18 cellular contexts compared by ENCODE assay signal in genomic region chr2:96945011-96945410, GRCh38. TPM values are rescaled to one million over a fixed set of nuclear protein-coding genes. Genes with fewer than 3 reads are reported as not detected.
DNase-seq lines count a peak whose midpoint lies in the region; ATAC-seq and TF ChIP-seq lines count a peak whose summit lies in the region.
"Had no signal": no experiment of that assay in that cellular context is flagged by ENCODE, and none has a peak within 500 bp of the region (broad histone marks: within the 10 kb centered on the region; RNA-seq: fewer than 3 reads in every experiment).

No MANE protein-coding gene starts in this region.

- peak; percentile 25 for DNase-seq in Right ventricle myocardium inferior (ENCODE audit: missing footprints)
- no peak for DNase-seq in heart left ventricle
- peak; percentile 51 for DNase-seq in NCI-H2196 (lab: John Stamatoyannopoulos, UW; ENCODE audit: unreplicated experiment)
- peak; percentile 20 for DNase-seq in chondrocyte (ENCODE audit: low spot score)
- DNase-seq in foreskin keratinocyte = no peak
- DNase-seq in sigmoid colon = no peak
- DNase-seq: activated B cell treated with CpG ODN at 0.5 μM for 24 hours, foreskin fibroblast, mesendoderm, NCI-H1930 had no signal

- WGBS in heart left ventricle, 4 donors = 56 to 65% (median 59%) methylated on average over 6 of the region's 6 CpGs
- 58 to 75% methylated on average over 6 of the region's 6 CpGs for WGBS in sigmoid colon, 2 donors

- no peaks in the 10 kb centered on the region for H3K4me1 ChIP-seq in heart left ventricle
- no peaks in the 10 kb centered on the region for H3K4me1 ChIP-seq in foreskin keratinocyte
- peaks cover 0 to 16% (median 8%) of the 10 kb centered on the region in 4 donors for H3K4me1 ChIP-seq in sigmoid colon
- H3K4me1 ChIP-seq: HAP-1 had no signal

- ATAC-seq in Right ventricle myocardium inferior (no peak), heart left ventricle (no peak), GM18909 (IDR thresholded peaks at IDR 0.05; ENCODE audit: poor library complexity, unreplicated experiment) (no peak), HG03469 (IDR thresholded peaks at IDR 0.05; ENCODE audit: unreplicated experiment) (no peak), foreskin keratinocyte (no peak)
- ATAC-seq: Panc1 had no signal

- H3K27ac Mint-ChIP-seq in chondrocyte (ENCODE audit: unreplicated experiment) = no peak overlapping the region
- H3K27ac Mint-ChIP-seq: activated B cell treated with CpG ODN at 0.5 μM for 24 hours; activated naive CD4-positive, alpha-beta T cell treated with anti-CD3 and anti-CD28 coated beads, Interleukin-2, amount 50 U/mL, for 24 hours; IgD-negative memory B cell; stimulated activated naive CD8-positive, alpha-beta T cell treated with anti-CD3 and anti-CD28 coated beads, Interleukin-15, Interleukin-2, amounts not matched to agents 100 ng/mL and 50 ng/mL, for 24 hours had no signal

- H3K9me3 ChIP-seq in heart left ventricle = peaks cover 0 to 27% (median 10%) of the 10 kb centered on the region in 12 donors
- no peaks in the 10 kb centered on the region for H3K9me3 ChIP-seq in sigmoid colon

- H3K9me3 Mint-ChIP-seq in chondrocyte (ENCODE audit: low read depth) = peaks cover 24% of the 10 kb centered on the region
- H3K9me3 Mint-ChIP-seq: activated naive CD4-positive, alpha-beta T cell treated with anti-CD3 and anti-CD28 coated beads, Interleukin-2, amount 50 U/mL, for 24 hours had no signal

- H3K27me3 ChIP-seq in heart left ventricle = no peaks in the 10 kb centered on the region
- H3K27me3 ChIP-seq in foreskin keratinocyte = peaks cover 40% of the 10 kb centered on the region
- no peaks in the 10 kb centered on the region for H3K27me3 ChIP-seq in sigmoid colon
- H3K27me3 ChIP-seq: cardiac muscle cell had no signal

- TF ChIP-seq CTCF in heart left ventricle (IDR thresholded peaks at IDR 0.05) (no peak), chondrocyte (IDR thresholded peaks at IDR 0.05) (no peak), foreskin keratinocyte (conservative IDR thresholded peaks at IDR 0.05) (no peak), sigmoid colon (IDR thresholded peaks at IDR 0.05) (no peak)

- H3K27me3 Mint-ChIP-seq in chondrocyte (ENCODE audit: low read depth) = peaks cover 7% of the 10 kb centered on the region
- H3K27me3 Mint-ChIP-seq: activated naive CD4-positive, alpha-beta T cell treated with anti-CD3 and anti-CD28 coated beads, Interleukin-2, amount 50 U/mL, for 24 hours; stimulated activated naive CD8-positive, alpha-beta T cell treated with anti-CD3 and anti-CD28 coated beads, Interleukin-15, Interleukin-2, amounts not matched to agents 100 ng/mL and 50 ng/mL, for 24 hours had no signal

- H3K4me3 Mint-ChIP-seq in chondrocyte (ENCODE audit: unreplicated experiment) = no peak overlapping the region
- H3K4me3 Mint-ChIP-seq: activated B cell treated with CpG ODN at 0.5 μM for 24 hours; activated naive CD4-positive, alpha-beta T cell treated with anti-CD3 and anti-CD28 coated beads, Interleukin-2, amount 50 U/mL, for 24 hours; IgD-negative memory B cell; stimulated activated naive CD8-positive, alpha-beta T cell treated with anti-CD3 and anti-CD28 coated beads, Interleukin-15, Interleukin-2, amounts not matched to agents 100 ng/mL and 50 ng/mL, for 24 hours had no signal

- no peaks in the 10 kb centered on the region for H3K36me3 ChIP-seq in heart left ventricle
- no peaks in the 10 kb centered on the region for H3K36me3 ChIP-seq in sigmoid colon
- H3K36me3 ChIP-seq: cardiac muscle cell, HAP-1 had no signal

- H3K4me3 ChIP-seq in heart left ventricle (no peak overlapping the region), sigmoid colon (no peak overlapping the region)
- H3K4me3 ChIP-seq: cardiac muscle cell, HAP-1 had no signal

- no peak for TF ChIP-seq EP300 in sigmoid colon (IDR thresholded peaks at IDR 0.05)

- no peak for TF ChIP-seq POLR2A in heart left ventricle (IDR thresholded peaks at IDR 0.05)
- no peak for TF ChIP-seq POLR2A in sigmoid colon (IDR thresholded peaks at IDR 0.05)

- no peaks in the 10 kb centered on the region for H3K4me1 Mint-ChIP-seq in chondrocyte (ENCODE audit: low read depth)

- no peak overlapping the region for H3K27ac ChIP-seq in heart left ventricle
- no peak overlapping the region for H3K27ac ChIP-seq in foreskin keratinocyte
- H3K27ac ChIP-seq in sigmoid colon = peak overlapping the region in 1 of 4 donors; percentile 35
- H3K27ac ChIP-seq: cardiac muscle cell had no signal

- intact Hi-C loops in Right ventricle myocardium inferior (cut with DNase I) = no loop called here
- intact Hi-C loops in heart left ventricle (cut with DNase I) = no loop called here
- intact Hi-C loops in sigmoid colon (cut with DNase I) = loop anchor here (2.0 kb wide), 1 partner anchor 14 kb away; no protein-coding TSS in a partner anchor

- peaks cover 8% of the 10 kb centered on the region for H3K36me3 Mint-ChIP-seq in chondrocyte (ENCODE audit: low read depth)

RNA-seq across cellular contexts. Expression of gene FAM178B, which starts 41.4 kb away (rescaled TPM):
- not detected for total RNA-seq in Right ventricle myocardium inferior
- total RNA-seq in heart left ventricle = under 1 TPM in 4 of 9 donors, not detected in 5; 0.26 to 0.71 (median 0.50) TPM
- polyA plus RNA-seq in heart left ventricle = under 1 TPM; 0.14 to 0.50 TPM
- total RNA-seq in chondrocyte = 0.47 TPM in 1 of 3 replicates, not detected in the others
- not detected in 2 replicates for total RNA-seq in foreskin keratinocyte
- polyA plus RNA-seq in foreskin keratinocyte = not detected in 2 replicates
- total RNA-seq in sigmoid colon = 1 to 10 TPM in 3 of 4 donors, under 1 TPM in 1; 0.36 to 2.5 (median 1.9) TPM
- 1 to 10 TPM in 1 of 3 donors, under 1 TPM in 1, not detected in 1; 0.51 to 1.2 TPM for polyA plus RNA-seq in sigmoid colon
- total RNA-seq: activated B cell treated with CpG ODN at 0.5 μM for 24 hours had no signal
- polyA plus RNA-seq: IgD-negative memory B cell had no signal

Comparison
In these comparisons a context has a peak if more than half of its experiments do, and no peak if none do; other contexts are left out.
1. DNase-seq: peak in Right ventricle myocardium inferior (single experiment), NCI-H2196 (single experiment) and chondrocyte (single experiment); none in heart left ventricle (0 of 5), foreskin keratinocyte (0 of 2) and sigmoid colon (single experiment).